Comparison of ENCODE assay signal across 8 cellular contexts in the genomic region with DNA sequence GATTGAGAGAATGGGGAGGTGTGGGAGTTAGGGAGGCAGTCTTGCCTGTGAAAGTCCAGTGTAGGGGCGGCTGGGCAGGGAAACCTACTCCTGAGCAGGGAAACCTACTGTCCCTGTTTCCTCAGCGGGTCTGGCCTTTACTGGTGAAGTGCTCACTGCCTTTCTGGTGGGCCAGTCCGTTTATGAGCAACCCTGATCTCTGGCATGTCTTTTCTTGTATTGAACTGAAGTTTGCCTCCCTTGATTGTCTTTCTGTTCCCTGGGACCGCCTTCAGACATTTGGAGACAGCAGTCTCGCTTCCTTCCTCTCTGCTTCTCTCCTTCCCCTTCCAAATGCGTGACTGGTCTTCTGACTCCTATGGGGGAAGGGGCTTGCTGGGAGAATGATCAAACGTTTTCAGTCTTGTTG. TPM values are rescaled to one million over a fixed set of nuclear protein-coding genes. Genes with fewer than 3 reads are reported as not detected.
DNase-seq lines count a peak whose midpoint lies in the region; ATAC-seq and TF ChIP-seq lines count a peak whose summit lies in the region.

No MANE protein-coding gene starts in this region.

- H3K27ac Mint-ChIP-seq in activated T-cell treated with anti-CD3 and anti-CD28 coated beads, Interleukin-2, amount 50 U/mL, for 72 hours = no peak overlapping the region
- peak overlapping the region; percentile 24 for H3K27ac Mint-ChIP-seq in activated T-helper 1 cell treated with anti-CD3 and anti-CD28 coated beads, Interleukin-12 subunit alpha, Interleukin-12 subunit beta, Interleukin-2, Interleukin-4 antibody, amounts not matched to agents 30 ng/mL and 10 ng/mL and 1 ng/mL, durations not matched to agents 14 hours and 24 hours and 36 hours

- WGBS in right cardiac atrium = 16% methylated on average over 7 of the region's 7 CpGs

- H3K27me3 ChIP-seq in right cardiac atrium (ENCODE audit: control insufficient read depth, insufficient read depth) = no peaks in the 10 kb centered on the region
- H3K27me3 ChIP-seq in gastrocnemius medialis = no peaks in the 10 kb centered on the region

- no peaks in the 10 kb centered on the region for H3K36me3 ChIP-seq in gastrocnemius medialis

- intact Hi-C loops in activated T-helper 1 cell treated with anti-CD3 and anti-CD28 coated beads, Interleukin-12 subunit alpha, Interleukin-12 subunit beta, Interleukin-2, Interleukin-4 antibody, amounts not matched to agents 30 ng/mL and 10 ng/mL and 1 ng/mL, durations not matched to agents 14 hours and 24 hours and 36 hours (cut with micrococcal nuclease) = loop anchor here (10.0 kb wide), 1 partner anchor 544 kb away; no protein-coding TSS in a partner anchor
- intact Hi-C loops in right cardiac atrium (cut with DNase I) (loop anchor here in 2 of 4 donors (10.0 kb wide), 2 partner anchors 114 to 124 kb away; no protein-coding TSS in a partner anchor), gastrocnemius medialis (cut with DNase I; ENCODE audit: low total_unique reads) (no loop called here)

- H3K4me1 Mint-ChIP-seq in activated T-cell treated with anti-CD3 and anti-CD28 coated beads, Interleukin-2, amount 50 U/mL, for 72 hours (ENCODE audit: low read depth) = peaks cover 68% of the 10 kb centered on the region
- peaks cover 64% of the 10 kb centered on the region for H3K4me1 Mint-ChIP-seq in activated T-helper 1 cell treated with anti-CD3 and anti-CD28 coated beads, Interleukin-12 subunit alpha, Interleukin-12 subunit beta, Interleukin-2, Interleukin-4 antibody, amounts not matched to agents 30 ng/mL and 10 ng/mL and 1 ng/mL, durations not matched to agents 14 hours and 24 hours and 36 hours (ENCODE audit: low read depth)

- TF ChIP-seq POLR2A in gastrocnemius medialis (IDR thresholded peaks at IDR 0.05) = no peak

- H3K9me3 ChIP-seq in right cardiac atrium (ENCODE audit: control insufficient read depth, low read length) (no peaks in the 10 kb centered on the region), gastrocnemius medialis (no peaks in the 10 kb centered on the region)

- in situ Hi-C loops in gastrocnemius medialis (cut with MboI; ENCODE audit: low sequenced_read_pairs in 4 of 4) = loop anchor here (10.0 to 25.0 kb wide), 2 partner anchors 334 to 642 kb away; a partner anchor contains a TSS

- H3K4me1 ChIP-seq in right cardiac atrium (ENCODE audit: control insufficient read depth, insufficient read depth, low read length) (peaks cover 11% of the 10 kb centered on the region), gastrocnemius medialis (peaks cover 62 to 66% of the 10 kb centered on the region in 2 donors)

- TF ChIP-seq CTCF in gastrocnemius medialis (IDR thresholded peaks at IDR 0.05 in 4 of 5, conservative IDR thresholded peaks at IDR 0.05 in 1 of 5) = no peak

- DNase-seq in activated T-cell treated with anti-CD3 and anti-CD28 coated beads, Interleukin-2, amount 50 U/mL, for 72 hours = no peak
- DNase-seq in activated T-cell treated with anti-CD3 and anti-CD28 coated beads, Interleukin-2, amount 50 U/mL, for 48 hours = no peak
- no peak for DNase-seq in activated T-helper 1 cell treated with anti-CD3 and anti-CD28 coated beads, Interleukin-12 subunit alpha, Interleukin-12 subunit beta, Interleukin-2, Interleukin-4 antibody, amounts not matched to agents 30 ng/mL and 10 ng/mL and 1 ng/mL, durations not matched to agents 14 hours and 24 hours and 36 hours (ENCODE audit: low spot score)
- DNase-seq in right cardiac atrium = peak in 2 of 3 donors; percentile 28 to 55
- no peak for DNase-seq in gastrocnemius medialis

- no peak for ATAC-seq in activated T-cell treated with anti-CD3 and anti-CD28 coated beads, Interleukin-2, amount 50 U/mL, for 72 hours (replicated peaks in 1 of 2)
- peak in 1 of 2 donors; percentile 7 for ATAC-seq in right cardiac atrium
- ATAC-seq in gastrocnemius medialis = no peak
- no peak for ATAC-seq in activated CD4-positive, CD25-positive, alpha-beta regulatory T cell treated with anti-CD3 and anti-CD28 coated beads, Interleukin-2, amount 50 U/mL, for 24 hours
- ATAC-seq in HG03439 (IDR thresholded peaks at IDR 0.05; ENCODE audit: unreplicated experiment) = no peak
- ATAC-seq in GM21786 (IDR thresholded peaks at IDR 0.05; ENCODE audit: unreplicated experiment) = no peak

- H3K4me3 Mint-ChIP-seq in activated T-cell treated with anti-CD3 and anti-CD28 coated beads, Interleukin-2, amount 50 U/mL, for 72 hours = peak overlapping the region; percentile 76 to 89
- H3K4me3 Mint-ChIP-seq in activated T-helper 1 cell treated with anti-CD3 and anti-CD28 coated beads, Interleukin-12 subunit alpha, Interleukin-12 subunit beta, Interleukin-2, Interleukin-4 antibody, amounts not matched to agents 30 ng/mL and 10 ng/mL and 1 ng/mL, durations not matched to agents 14 hours and 24 hours and 36 hours = peak overlapping the region; percentile 86

- H3K27ac ChIP-seq in right cardiac atrium (ENCODE audit: low read length) (peak overlapping the region; percentile 64), gastrocnemius medialis (peak overlapping the region; percentile 79 to 94 (median 92))

- H3K4me3 ChIP-seq in right cardiac atrium (ENCODE audit: low read length) (peak overlapping the region; percentile 81), gastrocnemius medialis (peak overlapping the region; percentile 76 to 93 (median 86))

- H3K27me3 Mint-ChIP-seq in activated T-cell treated with anti-CD3 and anti-CD28 coated beads, Interleukin-2, amount 50 U/mL, for 72 hours (ENCODE audit: low read depth) = peaks cover 14% of the 10 kb centered on the region
- peaks cover 8% of the 10 kb centered on the region for H3K27me3 Mint-ChIP-seq in activated T-helper 1 cell treated with anti-CD3 and anti-CD28 coated beads, Interleukin-12 subunit alpha, Interleukin-12 subunit beta, Interleukin-2, Interleukin-4 antibody, amounts not matched to agents 30 ng/mL and 10 ng/mL and 1 ng/mL, durations not matched to agents 14 hours and 24 hours and 36 hours (ENCODE audit: insufficient read depth)

- H3K36me3 Mint-ChIP-seq in activated T-cell treated with anti-CD3 and anti-CD28 coated beads, Interleukin-2, amount 50 U/mL, for 72 hours (ENCODE audit: insufficient read depth in 2 of 2) = peaks cover 0 to 4% of the 10 kb centered on the region in 2 donors
- peaks cover 36% of the 10 kb centered on the region for H3K36me3 Mint-ChIP-seq in activated T-helper 1 cell treated with anti-CD3 and anti-CD28 coated beads, Interleukin-12 subunit alpha, Interleukin-12 subunit beta, Interleukin-2, Interleukin-4 antibody, amounts not matched to agents 30 ng/mL and 10 ng/mL and 1 ng/mL, durations not matched to agents 14 hours and 24 hours and 36 hours (ENCODE audit: low read depth)

- H3K9me3 Mint-ChIP-seq in activated T-cell treated with anti-CD3 and anti-CD28 coated beads, Interleukin-2, amount 50 U/mL, for 72 hours = no peaks in the 10 kb centered on the region
- no peaks in the 10 kb centered on the region for H3K9me3 Mint-ChIP-seq in activated T-helper 1 cell treated with anti-CD3 and anti-CD28 coated beads, Interleukin-12 subunit alpha, Interleukin-12 subunit beta, Interleukin-2, Interleukin-4 antibody, amounts not matched to agents 30 ng/mL and 10 ng/mL and 1 ng/mL, durations not matched to agents 14 hours and 24 hours and 36 hours

RNA-seq across cellular contexts. Expression of a gene that starts 2.9 kb away (rescaled TPM):
- total RNA-seq in activated T-cell treated with anti-CD3 and anti-CD28 coated beads, Interleukin-2, amount 50 U/mL, for 72 hours = 1 to 10 TPM; 6.4 to 8.4 TPM
- 25.4 and 27.9 TPM in 2 replicates for total RNA-seq in activated T-helper 1 cell treated with anti-CD3 and anti-CD28 coated beads, Interleukin-12 subunit alpha, Interleukin-12 subunit beta, Interleukin-2, Interleukin-4 antibody, amounts not matched to agents 30 ng/mL and 10 ng/mL and 1 ng/mL, durations not matched to agents 14 hours and 24 hours and 36 hours
- total RNA-seq in right cardiac atrium = 10 to 100 TPM; 12.0 to 14.0 (median 12.8) TPM
- 3.8 TPM for polyA plus RNA-seq in right cardiac atrium
- total RNA-seq in gastrocnemius medialis = 10 to 100 TPM; 16.3 to 18.5 (median 18.0) TPM

Comparison
In these comparisons a context has a peak if more than half of its experiments do, and no peak if none do; other contexts are left out.
1. DNase-seq: peak in right cardiac atrium (2 of 3); none in activated T-cell treated with anti-CD3 and anti-CD28 coated beads, Interleukin-2, amount 50 U/mL, for 72 hours (0 of 2), activated T-cell treated with anti-CD3 and anti-CD28 coated beads, Interleukin-2, amount 50 U/mL, for 48 hours (0 of 2), activated T-helper 1 cell treated with anti-CD3 and anti-CD28 coated beads, Interleukin-12 subunit alpha, Interleukin-12 subunit beta, Interleukin-2, Interleukin-4 antibody, amounts not matched to agents 30 ng/mL and 10 ng/mL and 1 ng/mL, durations not matched to agents 14 hours and 24 hours and 36 hours (single experiment) and gastrocnemius medialis (0 of 2).